Comparison of ENCODE assay signal across 17 cellular contexts in the genomic region with DNA sequence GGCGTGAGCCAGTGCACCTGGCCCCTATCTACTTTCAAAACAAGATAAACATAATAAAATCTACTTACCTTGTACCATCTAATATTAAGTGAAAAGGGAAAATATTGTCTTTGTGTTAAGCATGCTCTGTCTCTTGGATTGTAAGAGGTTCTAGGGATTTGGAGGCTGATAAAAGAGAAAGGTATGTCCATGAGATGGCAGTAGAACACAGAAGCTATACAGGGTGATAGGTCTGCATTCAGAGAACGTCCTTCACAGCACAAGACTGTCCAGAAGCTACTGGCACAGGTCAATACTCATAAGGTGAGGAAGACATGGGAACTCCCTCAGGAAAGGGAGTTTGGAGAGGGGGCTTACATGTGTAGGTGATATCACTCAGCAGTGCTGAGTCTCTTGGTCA.
DNase-seq lines count a peak whose midpoint lies in the region; ATAC-seq, FAIRE-seq and TF ChIP-seq lines count a peak whose summit lies in the region.
"Had no signal": no experiment of that assay in that cellular context is flagged by ENCODE, and none has a peak within 500 bp of the region (broad histone marks: within the 10 kb centered on the region; RNA-seq: fewer than 3 reads in every experiment).

No MANE protein-coding gene starts in this region.

- H3K36me3 Mint-ChIP-seq in astrocyte (ENCODE audit: low read depth, unreplicated experiment): no peaks in the 10 kb centered on the region

- no peak overlapping the region for H3K9ac ChIP-seq in astrocyte (ENCODE audit: low read length)

- no peaks in the 10 kb centered on the region for H3K27me3 Mint-ChIP-seq in astrocyte (ENCODE audit: low read depth, unreplicated experiment)
- H3K27me3 Mint-ChIP-seq: CD4-positive, alpha-beta T cell had no signal

- no peaks in the 10 kb centered on the region for H3K9me3 Mint-ChIP-seq in astrocyte (ENCODE audit: unreplicated experiment)
- H3K9me3 Mint-ChIP-seq: CD4-positive, alpha-beta T cell; nephron had no signal

- no peak for ATAC-seq in HG03442 (IDR thresholded peaks at IDR 0.05; ENCODE audit: unreplicated experiment)
- ATAC-seq: activated T-cell treated with anti-CD3 and anti-CD28 coated beads, Interleukin-2, amount 50 U/mL, for 72 hours had no signal

- H3K27ac ChIP-seq in astrocyte (ENCODE audit: low read depth, low read length): no peak overlapping the region
- H3K27ac ChIP-seq: left ventricle myocardium inferior had no signal

- H3K4me3 Mint-ChIP-seq in astrocyte (ENCODE audit: unreplicated experiment): no peak overlapping the region
- H3K4me3 Mint-ChIP-seq: activated T-cell treated with anti-CD3 and anti-CD28 coated beads, Interleukin-2, amount 50 U/mL, for 72 hours; CD4-positive, alpha-beta T cell; nephron had no signal

- H3K9me3 ChIP-seq in astrocyte (ENCODE audit: insufficient read depth, low read depth, low read length): no peaks in the 10 kb centered on the region
- H3K9me3 ChIP-seq: left ventricle myocardium inferior had no signal

- no peak for TF ChIP-seq CTCF in astrocyte (IDR thresholded peaks at IDR 0.05; ENCODE audit: insufficient read depth, low read depth, low read length)

- no peak for TF ChIP-seq POLR2A in GM12891 (IDR thresholded peaks at IDR 0.05; ENCODE audit: low read depth, low read length)

- no peaks in the 10 kb centered on the region for H3K79me2 ChIP-seq in astrocyte (ENCODE audit: insufficient read depth, low read length)

- H3K27me3 ChIP-seq in astrocyte (ENCODE audit: insufficient read depth, low read length): no peaks in the 10 kb centered on the region

- H3K4me1 ChIP-seq in astrocyte (ENCODE audit: insufficient read depth, low read length): no peaks in the 10 kb centered on the region
- H3K4me1 ChIP-seq: left ventricle myocardium inferior had no signal

- no peaks in the 10 kb centered on the region for H3K36me3 ChIP-seq in astrocyte (ENCODE audit: insufficient read depth, low read length)
- H3K36me3 ChIP-seq: left ventricle myocardium inferior had no signal

- no peak overlapping the region for H3K27ac Mint-ChIP-seq in astrocyte (ENCODE audit: unreplicated experiment)
- H3K27ac Mint-ChIP-seq: activated T-cell treated with anti-CD3 and anti-CD28 coated beads, Interleukin-2, amount 50 U/mL, for 72 hours; CD4-positive, alpha-beta T cell; nephron had no signal

- H2AFZ ChIP-seq in astrocyte (ENCODE audit: low read depth, low read length): no peak overlapping the region

- no peak overlapping the region for H3K4me3 ChIP-seq in astrocyte (ENCODE audit: insufficient read depth, low read depth, low read length)
- H3K4me3 ChIP-seq: left ventricle myocardium inferior had no signal

- FAIRE-seq in astrocyte (lab: Jason Lieb, UNC): peak; percentile 49
- FAIRE-seq in GM12891 (lab: Jason Lieb, UNC): no peak

- no peaks in the 10 kb centered on the region for H4K20me1 ChIP-seq in astrocyte (ENCODE audit: insufficient read depth, low read length)

- no peak overlapping the region for H3K4me2 ChIP-seq in astrocyte (ENCODE audit: low read length)

- H3K4me1 Mint-ChIP-seq in astrocyte (ENCODE audit: low read depth, unreplicated experiment): no peaks in the 10 kb centered on the region
- H3K4me1 Mint-ChIP-seq: nephron had no signal

- peak; percentile 4 for DNase-seq in COLO829 (ENCODE audit: low spot score)
- DNase-seq in HuH-7 (ENCODE audit: low spot score): peak; percentile 0
- DNase-seq in astrocyte (ENCODE audit: low read depth): no peak
- peak; percentile 55 for DNase-seq in iPS-NIHi7 (ENCODE audit: extremely low spot score)
- no peak for DNase-seq in activated CD4-positive, CD25-positive, alpha-beta regulatory T cell treated with anti-CD3 and anti-CD28 coated beads, Interleukin-2, amount 50 U/mL, for 72 hours
- DNase-seq in GM12891 (ENCODE audit: insufficient read length, low spot score): no peak
- no peak for DNase-seq in cerebellar nuclear complex (lab: John Stamatoyannopoulos, UW)
- DNase-seq: activated CD4-positive, alpha-beta T cell treated with anti-CD3 and anti-CD28 coated beads for 48 hours; activated T-cell treated with anti-CD3 and anti-CD28 coated beads, Interleukin-2, amount 50 U/mL, for 72 hours; anterior cingulate cortex; CD4-positive, alpha-beta T cell; effector CD8-positive, alpha-beta T cell; left ventricle myocardium inferior; NCI-H2081 treated with DMSO at 0.1 percent for 48 hours; substantia nigra had no signal

TF ChIP-seq in GM12891, 5 proteins besides CTCF, POLR2A, EP300 and RAD21:
- TF ChIP-seq SPI1 (IDR thresholded peaks at IDR 0.05; ENCODE audit: low read depth, low read length): no peak
- TF ChIP-seq POLR2AphosphoS5 (IDR thresholded peaks at IDR 0.05; ENCODE audit: low read depth, low read length): no peak

Comparison
In these comparisons a context has a peak if more than half of its experiments do, and no peak if none do; other contexts are left out.
1. DNase-seq: peak in COLO829 (single experiment), HuH-7 (single experiment) and iPS-NIHi7 (single experiment); none in astrocyte (single experiment), activated CD4-positive, CD25-positive, alpha-beta regulatory T cell treated with anti-CD3 and anti-CD28 coated beads, Interleukin-2, amount 50 U/mL, for 72 hours (single experiment), GM12891 (single experiment) and cerebellar nuclear complex (0 of 2).